7 cellular contexts compared by ENCODE assay signal in the genomic region with DNA sequence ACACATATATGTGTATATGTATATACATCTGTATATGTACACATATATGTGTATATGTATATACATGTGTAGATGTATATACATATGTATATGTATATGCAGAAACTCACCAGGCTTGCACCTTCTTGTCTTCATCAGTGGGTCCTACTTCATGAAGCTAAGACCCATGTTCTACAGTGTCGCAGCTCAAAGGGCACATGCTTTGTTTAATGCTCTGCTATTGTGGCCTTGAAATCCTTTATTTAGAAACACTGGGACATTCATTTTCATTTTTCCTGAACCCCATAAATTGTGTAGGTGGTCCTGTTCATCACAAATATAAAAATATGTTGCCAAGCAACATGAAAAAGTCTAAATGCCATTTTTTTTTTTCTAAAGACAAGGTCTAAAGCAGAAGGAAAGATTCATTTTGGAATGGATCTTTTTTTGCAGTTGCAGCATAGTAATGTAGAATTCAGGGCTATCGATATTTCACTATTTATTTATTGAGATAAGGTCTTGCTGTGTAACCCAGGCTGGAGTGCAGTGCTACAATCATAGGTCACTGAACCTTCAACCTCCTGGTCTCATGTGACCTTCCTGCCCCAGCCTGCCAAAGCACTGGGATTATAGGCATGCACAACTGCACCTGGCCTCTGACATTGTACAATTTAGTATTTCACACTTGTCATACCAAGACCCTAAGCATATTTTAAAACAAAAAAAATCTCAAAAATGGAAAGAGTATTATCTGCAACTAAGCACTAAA.
"Had no signal": no experiment of that assay in that cellular context is flagged by ENCODE, and none has a peak within 500 bp of the region (broad histone marks: within the 10 kb centered on the region; RNA-seq: fewer than 3 reads in every experiment).

No MANE protein-coding gene starts in this region.

- FAIRE-seq: HTR-8/SVneo, K562 had no signal

- H3K27ac ChIP-seq: HL-60, KMS-11 had no signal

- H3K9ac ChIP-seq: KMS-11 had no signal

- H3K4me2 ChIP-seq: KMS-11 had no signal

- ATAC-seq: K562 had no signal

- DNase-seq: IMR-90, KBM-7, KG1 had no signal

- H3K4me3 ChIP-seq: K562 had no signal
